1 cellular context compared by ENCODE assay signal in genomic region chr13:110302986-110303385, GRCh38.
TF ChIP-seq lines count a peak whose summit lies in the region.

No MANE protein-coding gene starts in this region.

TF ChIP-seq in IMR-90, 13 proteins besides CTCF, POLR2A, EP300 and RAD21:
- TF ChIP-seq RFX5 (IDR thresholded peaks at IDR 0.05; ENCODE audit: low read depth, low read length) (no peak), CHD1 (IDR thresholded peaks at IDR 0.05; ENCODE audit: low read depth, low read length) (no peak), ELK1 (IDR thresholded peaks at IDR 0.05; ENCODE audit: borderline replicate concordance, low read depth, low read length) (no peak), SMC3 (IDR thresholded peaks at IDR 0.05; ENCODE audit: low read depth, low read length) (no peak), NFE2L2 (IDR thresholded peaks at IDR 0.05; ENCODE audit: low read depth, low read length) (no peak), FOS (IDR thresholded peaks at IDR 0.05; ENCODE audit: low read depth, low read length) (no peak), MAZ (IDR thresholded peaks at IDR 0.05; ENCODE audit: borderline replicate concordance, low read depth, low read length) (no peak), MAFK (IDR thresholded peaks at IDR 0.05; ENCODE audit: low read depth, low read length) (no peak), BHLHE40 (IDR thresholded peaks at IDR 0.05; ENCODE audit: low read depth, low read length) (no peak), CEBPB (IDR thresholded peaks at IDR 0.05; ENCODE audit: low read depth, low read length) (no peak), MXI1 (IDR thresholded peaks at IDR 0.05; ENCODE audit: borderline replicate concordance, low read depth, low read length) (no peak), RCOR1 (IDR thresholded peaks at IDR 0.05; ENCODE audit: insufficient replicate concordance, low read length) (no peak), USF2 (IDR thresholded peaks at IDR 0.05; ENCODE audit: low read depth, low read length) (no peak)
